8 cellular contexts compared by ENCODE assay signal in genomic region chr14:99266181-99267178, GRCh38. TPM values are rescaled to one million over a fixed set of nuclear protein-coding genes. Genes with fewer than 3 reads are reported as not detected.
DNase-seq lines count a peak whose midpoint lies in the region; ATAC-seq and TF ChIP-seq lines count a peak whose summit lies in the region.

No MANE protein-coding gene starts in this region.

- H3K36me3 Mint-ChIP-seq in CD4-positive, CD25-positive, alpha-beta regulatory T cell: peaks cover 56% of the 10 kb centered on the region

- intact Hi-C loops in posterior cingulate gyrus (cut with DNase I): loop anchor here (5.0 kb wide), 2 partner anchors 1129 to 1289 kb away; no protein-coding TSS in a partner anchor

- 21 to 22% methylated on average over 31 of the region's 31 CpGs for WGBS in upper lobe of left lung, 2 donors

- TF ChIP-seq POLR2A in upper lobe of left lung (IDR thresholded peaks at IDR 0.05): no peak

- ATAC-seq in CD4-positive, CD25-positive, alpha-beta regulatory T cell (ENCODE audit: low read depth in 2 of 2): peak; percentile 47 to 55
- ATAC-seq in GM19372 (IDR thresholded peaks at IDR 0.05; ENCODE audit: low read depth, unreplicated experiment) (peak; percentile 69), upper lobe of left lung (ENCODE audit: low FRiP score in 2 of 2) (peak in 1 of 2 donors; percentile 88)

- no peak for TF ChIP-seq EP300 in upper lobe of left lung (IDR thresholded peaks at IDR 0.05)

- H3K4me3 ChIP-seq in CD4-positive, CD25-positive, alpha-beta regulatory T cell (ENCODE audit: low read depth, low read length): peak overlapping the region; percentile 99
- H3K4me3 ChIP-seq in SJCRH30: no peak overlapping the region
- peak overlapping the region in 1 of 4 donors; percentile 7 for H3K4me3 ChIP-seq in upper lobe of left lung

- no peaks in the 10 kb centered on the region for H3K9me3 ChIP-seq in CD4-positive, CD25-positive, alpha-beta regulatory T cell (ENCODE audit: control insufficient read depth in 2 of 2, low read length in 2 of 2)
- H3K9me3 ChIP-seq in SJCRH30 (replicated peaks) (no peaks in the 10 kb centered on the region), upper lobe of left lung (no peaks in the 10 kb centered on the region)

- H3K4me1 Mint-ChIP-seq in CD4-positive, CD25-positive, alpha-beta regulatory T cell: peaks cover 22 to 56% (median 38%) of the 10 kb centered on the region in 4 donors

- H3K27me3 Mint-ChIP-seq in CD4-positive, CD25-positive, alpha-beta regulatory T cell: peaks cover 20% of the 10 kb centered on the region

- peaks cover 9% of the 10 kb centered on the region for H3K36me3 ChIP-seq in CD4-positive, CD25-positive, alpha-beta regulatory T cell (ENCODE audit: control insufficient read depth, insufficient read depth, low read length)
- no peaks in the 10 kb centered on the region for H3K36me3 ChIP-seq in SJCRH30
- no peaks in the 10 kb centered on the region for H3K36me3 ChIP-seq in upper lobe of left lung

- H3K27ac Mint-ChIP-seq in CD4-positive, CD25-positive, alpha-beta regulatory T cell: peak overlapping the region; percentile 100

- peaks cover 0 to 7% (median 0%) of the 10 kb centered on the region in 7 donors for H3K9me3 Mint-ChIP-seq in CD4-positive, CD25-positive, alpha-beta regulatory T cell

- peak overlapping the region; percentile 94 to 99 (median 96) for H3K4me3 Mint-ChIP-seq in CD4-positive, CD25-positive, alpha-beta regulatory T cell

- in situ Hi-C loops in KBM-7 (cut with MboI; ENCODE audit: low pct_unique_long_range_greater_than_20kb, low sequenced_read_pairs): no loop called here

- peak; percentile 80 to 93 (median 90) for DNase-seq in CD4-positive, CD25-positive, alpha-beta regulatory T cell
- DNase-seq in KBM-7: peak; percentile 74
- peak; percentile 55 to 80 for DNase-seq in SJCRH30
- peak; percentile 92 for DNase-seq in activated naive CD4-positive, alpha-beta T cell treated with Interleukin-2 at 50 U/mL for 16 hours
- peak; percentile 60 for DNase-seq in globus pallidus (ENCODE audit: low spot score)
- peak; percentile 69 to 97 (median 84) for DNase-seq in posterior cingulate gyrus
- peak; percentile 74 to 93 for DNase-seq in upper lobe of left lung

- peak; percentile 84 to 94 (median 92) for TF ChIP-seq CTCF in upper lobe of left lung (IDR thresholded peaks at IDR 0.05)

- H3K4me1 ChIP-seq in CD4-positive, CD25-positive, alpha-beta regulatory T cell (ENCODE audit: control insufficient read depth, insufficient read depth, low read length, poor library complexity, severe bottlenecking): peaks cover 70% of the 10 kb centered on the region
- H3K4me1 ChIP-seq in SJCRH30: no peaks in the 10 kb centered on the region
- H3K4me1 ChIP-seq in upper lobe of left lung: peaks cover 11 to 21% (median 17%) of the 10 kb centered on the region in 4 donors

- no peaks in the 10 kb centered on the region for H3K27me3 ChIP-seq in CD4-positive, CD25-positive, alpha-beta regulatory T cell (ENCODE audit: control insufficient read depth, insufficient read depth, low read length)
- peaks cover 9% of the 10 kb centered on the region for H3K27me3 ChIP-seq in SJCRH30
- H3K27me3 ChIP-seq in upper lobe of left lung: peaks cover 0 to 25% (median 17%) of the 10 kb centered on the region in 4 donors

- H3K27ac ChIP-seq in CD4-positive, CD25-positive, alpha-beta regulatory T cell (ENCODE audit: insufficient read depth, low read length, poor library complexity, severe bottlenecking): peak overlapping the region; percentile 99
- no peak overlapping the region for H3K27ac ChIP-seq in SJCRH30
- H3K27ac ChIP-seq in upper lobe of left lung: no peak overlapping the region

RNA-seq across cellular contexts. Expression of gene BCL11B, which starts 5.5 kb away (rescaled TPM):
- total RNA-seq in CD4-positive, CD25-positive, alpha-beta regulatory T cell: 210 TPM
- polyA plus RNA-seq in CD4-positive, CD25-positive, alpha-beta regulatory T cell: 1 to 10 TPM; 5.3 to 5.7 (median 5.4) TPM
- 1.7 and 2.2 TPM in 2 replicates for total RNA-seq in SJCRH30 (2014; rRNA removed; shearing (Covaris generic))
- 1 to 10 TPM; 1.1 to 4.5 (median 2.2) TPM for total RNA-seq in upper lobe of left lung

Comparison
In these comparisons a context has a peak if more than half of its experiments do, and no peak if none do; other contexts are left out.
1. RNA of gene BCL11B, which starts 5.5 kb away (total RNA-seq): 210 TPM in CD4-positive, CD25-positive, alpha-beta regulatory T cell (single experiment); 1.1 to 4.5 TPM in upper lobe of left lung and 1.7 to 2.2 TPM in SJCRH30; every median in the first group is over 10 times any median in the second.
2. Peak in every context shown above with its lines, with median percentiles within 50 percentile points of each other: DNase-seq.